Comparison of ENCODE assay signal across 8 cellular contexts in the genomic region with DNA sequence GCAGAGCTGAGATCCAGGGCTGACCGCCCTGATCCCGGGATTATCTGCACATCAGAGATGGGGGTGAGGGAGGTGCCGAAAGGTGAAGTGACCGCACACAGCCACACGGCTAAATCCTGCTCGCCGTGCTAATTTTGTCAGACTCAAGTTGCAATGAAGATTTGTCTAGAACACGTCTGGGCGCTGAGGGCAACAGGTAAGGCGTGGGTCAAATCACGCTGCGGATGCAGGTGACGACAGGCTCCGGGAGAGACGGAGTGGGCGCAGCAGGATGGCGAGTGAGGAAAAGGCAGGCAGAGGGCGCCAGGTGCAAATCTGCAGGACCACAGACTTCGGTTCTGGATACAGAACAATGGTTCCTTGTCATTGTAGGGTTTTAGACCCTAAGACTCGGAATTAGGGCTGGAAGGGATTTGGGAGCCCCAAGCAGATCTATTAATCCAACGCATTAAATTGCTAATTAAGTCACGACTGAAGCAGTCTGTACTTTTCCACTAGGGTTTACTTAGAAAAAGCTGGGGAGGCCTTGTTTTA. TPM values are rescaled to one million over a fixed set of nuclear protein-coding genes. Genes with fewer than 3 reads are reported as not detected.
DNase-seq lines count a peak whose midpoint lies in the region; ATAC-seq and TF ChIP-seq lines count a peak whose summit lies in the region.

No MANE protein-coding gene starts in this region.

- H3K4me3 Mint-ChIP-seq in activated naive CD4-positive, alpha-beta T cell treated with anti-CD3 and anti-CD28 coated beads, Interleukin-2, amount 10 ng/mL, durations not matched to agents 7 days and 5 days = peak overlapping the region; percentile 86
- H3K4me3 Mint-ChIP-seq in T-cell = peak overlapping the region; percentile 11 to 88 (median 50)

- H3K27me3 ChIP-seq in stomach = peaks cover 0 to 14% (median 0%) of the 10 kb centered on the region in 3 donors

- peak; percentile 47 for DNase-seq in activated naive CD4-positive, alpha-beta T cell treated with anti-CD3 and anti-CD28 coated beads, Interleukin-2, amount 10 ng/mL, durations not matched to agents 7 days and 5 days
- DNase-seq in activated naive CD4-positive, alpha-beta T cell treated with anti-CD3 and anti-CD28 coated beads, Interleukin-2, amount 50 U/mL, for 72 hours (ENCODE audit: low spot score in 2 of 2) = no peak
- DNase-seq in T-cell = peak in 1 of 34 experiments; percentile 51
- DNase-seq in left ventricle myocardium superior = peak; percentile 69
- peak; percentile 73 for DNase-seq in stomach
- no peak for DNase-seq in SW480 (ENCODE audit: low spot score)
- DNase-seq in stimulated activated CD4-positive, alpha-beta T cell treated with anti-CD3 and anti-CD28 coated beads, Interleukin-15, amount 100 ng/mL, for 24 hours = no peak

- no peak overlapping the region for H3K27ac Mint-ChIP-seq in activated naive CD4-positive, alpha-beta T cell treated with anti-CD3 and anti-CD28 coated beads, Interleukin-2, amount 10 ng/mL, durations not matched to agents 7 days and 5 days
- H3K27ac Mint-ChIP-seq in activated naive CD4-positive, alpha-beta T cell treated with anti-CD3 and anti-CD28 coated beads, Interleukin-2, amount 50 U/mL, for 72 hours = no peak overlapping the region
- peak overlapping the region; percentile 16 to 44 for H3K27ac Mint-ChIP-seq in T-cell

- H3K4me3 ChIP-seq in stomach = peak overlapping the region in 1 of 4 donors; percentile 6

- no peaks in the 10 kb centered on the region for H3K36me3 ChIP-seq in stomach

- POLR2A ChIA-PET in T-cell (lab: Charles Lee) = interaction anchor here in 1 of 2 donors (0.6 kb wide), 1 partner anchor 18 kb away, joined by 3 read pairs; no protein-coding TSS in a partner anchor

- H3K9me3 ChIP-seq in stomach = no peaks in the 10 kb centered on the region

- H3K9me3 Mint-ChIP-seq in activated naive CD4-positive, alpha-beta T cell treated with anti-CD3 and anti-CD28 coated beads, Interleukin-2, amount 10 ng/mL, durations not matched to agents 7 days and 5 days = no peaks in the 10 kb centered on the region
- H3K9me3 Mint-ChIP-seq in activated naive CD4-positive, alpha-beta T cell treated with anti-CD3 and anti-CD28 coated beads, Interleukin-2, amount 50 U/mL, for 72 hours = no peaks in the 10 kb centered on the region
- H3K9me3 Mint-ChIP-seq in T-cell = no peaks in the 10 kb centered on the region

- peaks cover 34 to 45% (median 42%) of the 10 kb centered on the region in 4 donors for H3K4me1 ChIP-seq in stomach

- H3K27me3 Mint-ChIP-seq in activated naive CD4-positive, alpha-beta T cell treated with anti-CD3 and anti-CD28 coated beads, Interleukin-2, amount 10 ng/mL, durations not matched to agents 7 days and 5 days = peaks cover 31% of the 10 kb centered on the region
- no peaks in the 10 kb centered on the region for H3K27me3 Mint-ChIP-seq in T-cell

- WGBS in stomach, 5 donors = 20 to 30% (median 24%) methylated on average over 22 of the region's 22 CpGs

- intact Hi-C loops in left ventricle myocardium superior (cut with micrococcal nuclease) = no loop called here
- intact Hi-C loops in stomach (cut with DNase I; ENCODE audit: low total_unique reads) = no loop called here

- no peak for TF ChIP-seq EP300 in stomach (IDR thresholded peaks at IDR 0.05)

- peaks cover 4% of the 10 kb centered on the region for H3K36me3 Mint-ChIP-seq in activated naive CD4-positive, alpha-beta T cell treated with anti-CD3 and anti-CD28 coated beads, Interleukin-2, amount 10 ng/mL, durations not matched to agents 7 days and 5 days
- H3K36me3 Mint-ChIP-seq in activated naive CD4-positive, alpha-beta T cell treated with anti-CD3 and anti-CD28 coated beads, Interleukin-2, amount 50 U/mL, for 72 hours = peaks cover 0 to 5% of the 10 kb centered on the region in 2 donors
- no peaks in the 10 kb centered on the region for H3K36me3 Mint-ChIP-seq in T-cell

- H3K27ac ChIP-seq in stomach = peak overlapping the region in 2 of 5 donors; percentile 96 to 99

- no peak for ATAC-seq in activated naive CD4-positive, alpha-beta T cell treated with anti-CD3 and anti-CD28 coated beads, Interleukin-2, amount 50 U/mL, for 72 hours
- ATAC-seq in T-cell (replicated peaks in 1 of 4) = no peak
- peak; percentile 13 for ATAC-seq in left ventricle myocardium superior
- ATAC-seq in GM18861 (IDR thresholded peaks at IDR 0.05; ENCODE audit: unreplicated experiment) = no peak

- CTCF ChIA-PET in activated naive CD4-positive, alpha-beta T cell treated with anti-CD3 and anti-CD28 coated beads, Interleukin-2, amount 10 ng/mL, durations not matched to agents 7 days and 5 days (lab: Charles Lee) = interaction anchor here (1.0 to 3.5 kb wide), 5 partner anchors 15 to 163 kb away, joined by 3 to 21 read pairs (median 5); no protein-coding TSS in a partner anchor
- CTCF ChIA-PET in T-cell (lab: Charles Lee) = interaction anchor here (1.5 to 1.7 kb wide), 2 partner anchors 8 to 67 kb away, joined by 6 to 8 read pairs; no protein-coding TSS in a partner anchor

- peak in 5 of 7 experiments; percentile 21 to 73 (median 39) for TF ChIP-seq CTCF in stomach (IDR thresholded peaks at IDR 0.05)

- peaks cover 66% of the 10 kb centered on the region for H3K4me1 Mint-ChIP-seq in activated naive CD4-positive, alpha-beta T cell treated with anti-CD3 and anti-CD28 coated beads, Interleukin-2, amount 10 ng/mL, durations not matched to agents 7 days and 5 days
- H3K4me1 Mint-ChIP-seq in T-cell = peaks cover 37 to 58% (median 39%) of the 10 kb centered on the region in 3 donors

- TF ChIP-seq POLR2A in stomach (IDR thresholded peaks at IDR 0.05) = no peak

RNA-seq across cellular contexts. Expression of a gene that starts 1.9 kb away (rescaled TPM):
- 10 to 100 TPM; 21.3 to 38.2 TPM for total RNA-seq in activated naive CD4-positive, alpha-beta T cell treated with anti-CD3 and anti-CD28 coated beads, Interleukin-2, amount 50 U/mL, for 72 hours
- 10 to 100 TPM; 44.2 to 73.8 (median 62.3) TPM for total RNA-seq in T-cell
- 40.4 TPM for total RNA-seq in left ventricle myocardium superior
- 10 to 100 TPM; 33.5 to 72.4 (median 40.8) TPM for total RNA-seq in stomach
- 10 to 100 TPM; 19.5 to 42.5 (median 40.0) TPM for polyA plus RNA-seq in stomach

Comparison
In these comparisons a context has a peak if more than half of its experiments do, and no peak if none do; other contexts are left out.
1. DNase-seq: peak in activated naive CD4-positive, alpha-beta T cell treated with anti-CD3 and anti-CD28 coated beads, Interleukin-2, amount 10 ng/mL, durations not matched to agents 7 days and 5 days (single experiment), left ventricle myocardium superior (single experiment) and stomach (single experiment); none in activated naive CD4-positive, alpha-beta T cell treated with anti-CD3 and anti-CD28 coated beads, Interleukin-2, amount 50 U/mL, for 72 hours (0 of 2), SW480 (single experiment) and stimulated activated CD4-positive, alpha-beta T cell treated with anti-CD3 and anti-CD28 coated beads, Interleukin-15, amount 100 ng/mL, for 24 hours (single experiment).
2. H3K27ac Mint-ChIP-seq: peak in T-cell (2 of 2); none in activated naive CD4-positive, alpha-beta T cell treated with anti-CD3 and anti-CD28 coated beads, Interleukin-2, amount 10 ng/mL, durations not matched to agents 7 days and 5 days (single experiment) and activated naive CD4-positive, alpha-beta T cell treated with anti-CD3 and anti-CD28 coated beads, Interleukin-2, amount 50 U/mL, for 72 hours (0 of 2).